Comparison of ENCODE assay signal across 1 cellular context in the genomic region with DNA sequence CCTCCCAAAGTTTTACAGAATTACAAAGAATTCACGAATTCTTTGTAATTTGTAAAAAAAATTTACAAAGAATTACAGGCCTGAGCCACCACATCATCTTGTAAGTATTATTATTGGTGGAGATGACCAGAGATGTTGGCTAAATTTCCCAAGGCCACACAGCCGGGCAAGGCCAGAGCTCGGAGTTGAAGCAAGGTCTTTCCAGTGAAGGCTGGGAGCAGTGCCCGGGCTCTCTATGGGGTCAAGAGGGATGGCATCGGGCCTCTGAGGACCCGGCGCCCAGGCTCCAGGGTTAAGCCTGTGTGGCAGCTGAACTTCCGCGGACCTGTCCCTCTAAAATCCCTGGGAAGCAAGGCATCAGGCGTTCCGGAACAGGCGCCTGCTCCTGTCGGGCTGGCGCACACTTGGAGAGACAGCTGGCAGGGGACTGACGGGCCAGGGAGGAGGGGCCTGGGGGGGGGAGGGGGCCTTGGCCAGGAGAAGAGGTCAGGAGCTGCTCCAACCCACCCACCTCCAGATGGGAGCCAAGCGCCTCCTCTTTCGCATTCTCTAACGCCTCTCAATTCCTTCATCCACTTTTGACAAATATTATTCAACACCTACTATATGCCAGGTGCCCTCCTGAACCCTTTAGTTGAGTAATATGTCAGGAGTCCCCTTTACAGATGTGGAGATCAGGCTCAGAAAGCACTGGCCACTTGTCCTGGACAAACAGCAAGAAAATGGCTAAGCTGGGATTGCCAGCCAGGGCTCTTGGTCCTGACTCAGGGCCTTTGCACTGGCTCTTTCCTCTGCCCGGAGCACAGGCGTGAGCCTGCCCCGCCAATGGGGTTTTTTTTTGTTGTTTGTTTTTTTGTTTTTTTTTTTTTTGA.
TF ChIP-seq lines count a peak whose summit lies in the region.

No MANE protein-coding gene starts in this region.

TF ChIP-seq in HepG2, 621 proteins besides CTCF, POLR2A, EP300 and RAD21:
- TF ChIP-seq ZNF329 (CRISPR knock-in tag; IDR thresholded peaks at IDR 0.05; ENCODE audit: low read depth) (peak; percentile 59; the same call in 1 of the 2 replicates), ZNF768 (CRISPR knock-in tag; IDR thresholded peaks at IDR 0.05) (peak; percentile 97), SP4 (CRISPR knock-in tag; IDR thresholded peaks at IDR 0.05) (no peak)
- TF ChIP-seq, protein P1, sequence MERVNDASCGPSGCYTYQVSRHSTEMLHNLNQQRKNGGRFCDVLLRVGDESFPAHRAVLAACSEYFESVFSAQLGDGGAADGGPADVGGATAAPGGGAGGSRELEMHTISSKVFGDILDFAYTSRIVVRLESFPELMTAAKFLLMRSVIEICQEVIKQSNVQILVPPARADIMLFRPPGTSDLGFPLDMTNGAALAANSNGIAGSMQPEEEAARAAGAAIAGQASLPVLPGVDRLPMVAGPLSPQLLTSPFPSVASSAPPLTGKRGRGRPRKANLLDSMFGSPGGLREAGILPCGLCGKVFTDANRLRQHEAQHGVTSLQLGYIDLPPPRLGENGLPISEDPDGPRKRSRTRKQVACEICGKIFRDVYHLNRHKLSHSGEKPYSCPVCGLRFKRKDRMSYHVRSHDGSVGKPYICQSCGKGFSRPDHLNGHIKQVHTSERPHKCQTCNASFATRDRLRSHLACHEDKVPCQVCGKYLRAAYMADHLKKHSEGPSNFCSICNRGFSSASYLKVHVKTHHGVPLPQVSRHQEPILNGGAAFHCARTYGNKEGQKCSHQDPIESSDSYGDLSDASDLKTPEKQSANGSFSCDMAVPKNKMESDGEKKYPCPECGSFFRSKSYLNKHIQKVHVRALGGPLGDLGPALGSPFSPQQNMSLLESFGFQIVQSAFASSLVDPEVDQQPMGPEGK (CRISPR knock-in tag; IDR thresholded peaks at IDR 0.05) = 0 out of 2 replicates have a peak, but pooled peaks have one; percentile 11
